ENCODE assay signal across 8 cellular contexts in genomic region chr6:11363881-11364576, GRCh38.
A peak's percentile ranks its signal among the peaks of the same experiment; 100 is the strongest.
DNase-seq lines count a peak whose midpoint lies in the region; ATAC-seq lines count a peak whose summit lies in the region.
"Had no signal": no experiment of that assay in that cellular context is flagged by ENCODE, and none has a peak within 500 bp of the region (broad histone marks: within the 10 kb centered on the region; RNA-seq: fewer than 3 reads in every experiment).

No MANE protein-coding gene starts in this region.

- no peak overlapping the region for H3K27ac Mint-ChIP-seq in T-helper 2 cell treated with Interferon-gamma antibody and Interleukin-4, amounts not matched to agents 5 μg/mL and 100 μg/mL, for 36 hours
- H3K27ac Mint-ChIP-seq in activated naive CD4-positive, alpha-beta T cell treated with anti-CD3 and anti-CD28 coated beads, Interleukin-2, amount 50 U/mL, for 72 hours = peak overlapping the region; percentile 11 to 76
- peak overlapping the region; percentile 84 for H3K27ac Mint-ChIP-seq in stimulated activated naive CD8-positive, alpha-beta T cell treated with anti-CD3 and anti-CD28 coated beads, Interleukin-15, Interleukin-2, amounts not matched to agents 100 ng/mL and 50 ng/mL, for 24 hours

- peak; percentile 67 for DNase-seq in T-helper 2 cell treated with Interferon-gamma antibody and Interleukin-4, amounts not matched to agents 5 μg/mL and 100 μg/mL, for 36 hours (ENCODE audit: low spot score)
- peak; percentile 49 to 70 for DNase-seq in activated naive CD4-positive, alpha-beta T cell treated with anti-CD3 and anti-CD28 coated beads, Interleukin-2, amount 50 U/mL, for 72 hours (ENCODE audit: low spot score in 2 of 2)
- DNase-seq in myocyte (ENCODE audit: low read depth) (peak; percentile 47), amygdala (lab: John Stamatoyannopoulos, UW) (no peak)
- DNase-seq: NCI-H1105 had no signal

- no peaks in the 10 kb centered on the region for H3K27me3 Mint-ChIP-seq in T-helper 2 cell treated with Interferon-gamma antibody and Interleukin-4, amounts not matched to agents 5 μg/mL and 100 μg/mL, for 36 hours (ENCODE audit: low read depth)
- no peaks in the 10 kb centered on the region for H3K27me3 Mint-ChIP-seq in stimulated activated naive CD8-positive, alpha-beta T cell treated with anti-CD3 and anti-CD28 coated beads, Interleukin-15, Interleukin-2, amounts not matched to agents 100 ng/mL and 50 ng/mL, for 24 hours

- ATAC-seq in activated naive CD4-positive, alpha-beta T cell treated with anti-CD3 and anti-CD28 coated beads, Interleukin-2, amount 50 U/mL, for 72 hours = peak; percentile 73 to 87
- ATAC-seq in HG03354 (IDR thresholded peaks at IDR 0.05; ENCODE audit: poor library complexity, severe bottlenecking, unreplicated experiment) (no peak), GM21526 (IDR thresholded peaks at IDR 0.05; ENCODE audit: low FRiP score, unreplicated experiment) (no peak)

- peaks cover 25% of the 10 kb centered on the region for H3K9me3 Mint-ChIP-seq in T-helper 2 cell treated with Interferon-gamma antibody and Interleukin-4, amounts not matched to agents 5 μg/mL and 100 μg/mL, for 36 hours
- H3K9me3 Mint-ChIP-seq in activated naive CD4-positive, alpha-beta T cell treated with anti-CD3 and anti-CD28 coated beads, Interleukin-2, amount 50 U/mL, for 72 hours = peaks cover 23 to 30% of the 10 kb centered on the region in 2 donors
- H3K9me3 Mint-ChIP-seq in stimulated activated naive CD8-positive, alpha-beta T cell treated with anti-CD3 and anti-CD28 coated beads, Interleukin-15, Interleukin-2, amounts not matched to agents 100 ng/mL and 50 ng/mL, for 24 hours = peaks cover 19% of the 10 kb centered on the region

- no peak overlapping the region for H3K4me3 Mint-ChIP-seq in T-helper 2 cell treated with Interferon-gamma antibody and Interleukin-4, amounts not matched to agents 5 μg/mL and 100 μg/mL, for 36 hours
- peak overlapping the region; percentile 38 for H3K4me3 Mint-ChIP-seq in stimulated activated naive CD8-positive, alpha-beta T cell treated with anti-CD3 and anti-CD28 coated beads, Interleukin-15, Interleukin-2, amounts not matched to agents 100 ng/mL and 50 ng/mL, for 24 hours

- peaks cover 75% of the 10 kb centered on the region for H3K36me3 Mint-ChIP-seq in T-helper 2 cell treated with Interferon-gamma antibody and Interleukin-4, amounts not matched to agents 5 μg/mL and 100 μg/mL, for 36 hours (ENCODE audit: low read depth)
- peaks cover 32 to 41% of the 10 kb centered on the region in 2 donors for H3K36me3 Mint-ChIP-seq in activated naive CD4-positive, alpha-beta T cell treated with anti-CD3 and anti-CD28 coated beads, Interleukin-2, amount 50 U/mL, for 72 hours
- H3K36me3 Mint-ChIP-seq in stimulated activated naive CD8-positive, alpha-beta T cell treated with anti-CD3 and anti-CD28 coated beads, Interleukin-15, Interleukin-2, amounts not matched to agents 100 ng/mL and 50 ng/mL, for 24 hours (ENCODE audit: low read depth) = peaks cover 82% of the 10 kb centered on the region

- H3K4me1 Mint-ChIP-seq in T-helper 2 cell treated with Interferon-gamma antibody and Interleukin-4, amounts not matched to agents 5 μg/mL and 100 μg/mL, for 36 hours (ENCODE audit: low read depth) = peaks cover 52% of the 10 kb centered on the region
- H3K4me1 Mint-ChIP-seq in stimulated activated naive CD8-positive, alpha-beta T cell treated with anti-CD3 and anti-CD28 coated beads, Interleukin-15, Interleukin-2, amounts not matched to agents 100 ng/mL and 50 ng/mL, for 24 hours (ENCODE audit: low read depth) = peaks cover 100% of the 10 kb centered on the region

Comparison
In these comparisons a context has a peak if more than half of its experiments do, and no peak if none do; other contexts are left out.
1. DNase-seq: peak in T-helper 2 cell treated with Interferon-gamma antibody and Interleukin-4, amounts not matched to agents 5 μg/mL and 100 μg/mL, for 36 hours (single experiment), activated naive CD4-positive, alpha-beta T cell treated with anti-CD3 and anti-CD28 coated beads, Interleukin-2, amount 50 U/mL, for 72 hours (2 of 2) and myocyte (single experiment); none in amygdala (0 of 56).
2. ATAC-seq: peak in activated naive CD4-positive, alpha-beta T cell treated with anti-CD3 and anti-CD28 coated beads, Interleukin-2, amount 50 U/mL, for 72 hours (2 of 2); none in HG03354 (single experiment) and GM21526 (single experiment).